ENCODE assay signal across 8 cellular contexts in the genomic region with DNA sequence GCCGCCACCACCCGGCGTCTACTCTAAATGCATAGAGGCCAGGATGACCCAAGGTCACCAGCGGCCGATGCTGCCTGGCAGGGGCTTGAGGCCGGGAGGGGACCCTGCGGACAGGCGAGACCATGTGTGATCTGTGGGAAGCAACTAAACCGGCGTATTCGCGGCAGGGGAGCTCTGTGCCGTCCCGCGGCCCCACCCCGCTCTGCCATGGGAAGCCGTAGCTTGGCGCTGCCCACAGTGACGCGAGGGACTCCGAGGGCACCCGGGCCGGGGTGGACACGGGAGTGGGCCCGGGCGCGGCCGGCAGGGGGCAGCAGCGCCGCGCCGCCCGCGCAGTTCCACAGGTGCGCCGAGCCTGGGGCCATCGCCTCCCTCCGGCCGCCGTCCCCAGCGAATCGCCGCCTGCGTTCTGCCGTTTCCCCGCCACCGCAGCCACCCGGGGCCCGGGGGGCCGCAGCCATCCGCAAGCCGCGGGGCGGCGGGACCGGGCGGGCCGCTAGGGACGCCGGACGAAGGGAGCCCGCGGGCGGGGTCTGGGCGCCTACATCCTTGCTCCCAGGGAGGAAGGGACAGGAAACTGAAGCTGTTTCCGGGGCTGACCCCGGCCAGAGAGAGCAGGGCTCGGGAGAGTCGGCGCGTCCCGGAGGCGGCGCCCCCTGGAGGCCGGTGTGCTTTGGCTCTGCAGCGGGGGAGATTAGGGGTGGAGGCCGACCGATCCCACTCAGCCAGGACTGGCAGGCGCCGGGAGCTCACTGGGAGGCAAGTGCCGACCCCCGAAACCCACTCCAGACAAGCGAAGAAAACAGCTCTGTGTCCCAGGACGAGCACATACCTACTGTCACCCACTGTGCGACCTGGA. TPM values are rescaled to one million over a fixed set of nuclear protein-coding genes. Genes with fewer than 3 reads are reported as not detected.
A peak's percentile ranks its signal among the peaks of the same experiment; 100 is the strongest.
DNase-seq lines count a peak whose midpoint lies in the region; ATAC-seq and TF ChIP-seq lines count a peak whose summit lies in the region.

No MANE protein-coding gene starts in this region.

- H3K4me3 Mint-ChIP-seq in endodermal cell: peak overlapping the region; percentile 69

- H3K27ac ChIP-seq in endodermal cell (ENCODE audit: low read depth, low read length): peak overlapping the region; percentile 70

- H3K9ac ChIP-seq in endodermal cell (ENCODE audit: extremely low read depth, low read length, poor library complexity, severe bottlenecking): peak overlapping the region; percentile 59

- H3K4me1 Mint-ChIP-seq in endodermal cell: peaks cover 6% of the 10 kb centered on the region

- no peaks in the 10 kb centered on the region for H3K27me3 ChIP-seq in endodermal cell (ENCODE audit: control insufficient read depth, insufficient read depth, low read length, poor library complexity, severe bottlenecking)

- DNase-seq in COLO829 (ENCODE audit: low spot score) (peak; percentile 91), NCI-H774 (lab: John Stamatoyannopoulos, UW) (peak; percentile 90), endodermal cell (peak; percentile 97), midbrain (lab: John Stamatoyannopoulos, UW) (peak; percentile 89)
- DNase-seq in activated CD8-positive, alpha-beta memory T cell treated with anti-CD3 and anti-CD28 coated beads for 48 hours (ENCODE audit: low read depth in 2 of 3, low spot score in 2 of 3): peak; percentile 78 to 87 (median 79)
- peak; percentile 45 to 64 for DNase-seq in stimulated activated CD8-positive, alpha-beta memory T cell treated with anti-CD3 and anti-CD28 coated beads, Interleukin-15, amount 100 ng/mL, for 4 hours (ENCODE audit: low read depth in 2 of 2)

- 2 to 7% methylated on average over 30 to 85 of the region's 85 CpGs for WGBS in endodermal cell (ENCODE audit: insufficient coverage in 1 of 2, insufficient read length in 1 of 2), 2 experiments

- H3K9me3 ChIP-seq in endodermal cell (ENCODE audit: control insufficient read depth, low read length): no peaks in the 10 kb centered on the region

- H3K9me3 Mint-ChIP-seq in endodermal cell: no peaks in the 10 kb centered on the region

- peak; percentile 90 for TF ChIP-seq CTCF in endodermal cell (conservative IDR thresholded peaks at IDR 0.05)

- no peaks in the 10 kb centered on the region for H3K4me1 ChIP-seq in endodermal cell (ENCODE audit: control insufficient read depth, insufficient read depth, low read length)

- H3K27me3 Mint-ChIP-seq in endodermal cell (ENCODE audit: insufficient read depth): peaks cover 2% of the 10 kb centered on the region

- no peaks in the 10 kb centered on the region for H3K36me3 ChIP-seq in endodermal cell (ENCODE audit: control insufficient read depth, insufficient read depth, low read length)

- H3K27ac Mint-ChIP-seq in endodermal cell: peak overlapping the region; percentile 94

- H3K4me3 ChIP-seq in endodermal cell (ENCODE audit: low read length): peak overlapping the region; percentile 78

- H3K36me3 Mint-ChIP-seq in endodermal cell (ENCODE audit: low read depth): no peaks in the 10 kb centered on the region

- ATAC-seq in GM19452 (IDR thresholded peaks at IDR 0.05; ENCODE audit: unreplicated experiment): peak; percentile 94
- peak; percentile 91 for ATAC-seq in HG03571 (IDR thresholded peaks at IDR 0.05; ENCODE audit: unreplicated experiment)

RNA-seq across cellular contexts. Expression of a gene that starts 12.5 kb away (rescaled TPM):
- 10 to 100 TPM; 39.4 to 53.0 TPM for total RNA-seq in endodermal cell
- 40.5 TPM for polyA plus RNA-seq in endodermal cell (2013, experiment 1 of 2)
- 36.8 TPM for polyA plus RNA-seq in endodermal cell (2013, experiment 2 of 2)

RNA-seq across cellular contexts. Expression of a gene that starts 47.7 kb away (rescaled TPM):
- 10 to 100 TPM; 57.6 to 86.8 TPM for total RNA-seq in endodermal cell
- polyA plus RNA-seq in endodermal cell (2013, experiment 1 of 2): 14.5 TPM
- polyA plus RNA-seq in endodermal cell (2013, experiment 2 of 2): 12.1 TPM

RNA-seq across cellular contexts. Expression of a gene that starts 50.4 kb away (rescaled TPM):
- total RNA-seq in endodermal cell: 10 to 100 TPM in 1 of 2 donors, 1 to 10 TPM in 1; 8.9 to 10.9 TPM
- polyA plus RNA-seq in endodermal cell (2013, experiment 1 of 2): 9.9 TPM
- polyA plus RNA-seq in endodermal cell (2013, experiment 2 of 2): 7.9 TPM

Comparison
In these comparisons a context has a peak if more than half of its experiments do, and no peak if none do; other contexts are left out.
1. Peak in every context shown above with its lines: DNase-seq, ATAC-seq, H3K4me3 ChIP-seq and H3K27ac ChIP-seq.